Comparison of ENCODE assay signal across 13 cellular contexts in the genomic region with DNA sequence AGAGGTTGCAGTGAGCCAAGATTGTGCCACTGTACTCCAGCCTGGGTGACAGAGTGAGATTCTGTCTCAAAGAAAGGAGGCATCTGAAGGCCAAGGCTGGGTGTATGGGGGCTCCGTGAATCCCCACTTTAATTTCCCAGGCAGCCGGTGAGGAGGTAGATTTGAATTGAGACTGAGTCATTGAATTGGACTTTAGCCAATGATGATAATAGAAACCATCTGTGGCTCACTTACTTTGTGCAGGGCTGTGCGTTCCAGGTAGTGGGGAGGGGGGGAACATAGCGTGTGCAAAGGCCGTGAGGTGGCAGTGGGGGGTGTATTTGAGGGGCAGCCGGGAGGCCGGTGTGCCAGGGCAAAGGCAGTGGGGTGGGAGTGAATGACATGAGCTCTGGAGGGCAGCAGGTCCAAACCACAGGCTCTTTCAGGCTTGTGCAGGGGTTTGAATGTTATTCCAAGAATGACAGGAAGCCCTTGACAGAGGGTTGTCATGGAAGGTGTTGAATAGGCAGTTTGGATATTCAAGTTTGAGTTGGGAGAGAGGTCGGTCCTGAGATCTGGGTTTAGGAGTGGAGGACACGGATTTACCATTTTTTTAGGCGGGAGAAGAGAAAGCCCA. TPM values are rescaled to one million over a fixed set of nuclear protein-coding genes. Genes with fewer than 3 reads are reported as not detected.
DNase-seq lines count a peak whose midpoint lies in the region; FAIRE-seq and TF ChIP-seq lines count a peak whose summit lies in the region.
"Had no signal": no experiment of that assay in that cellular context is flagged by ENCODE, and none has a peak within 500 bp of the region (broad histone marks: within the 10 kb centered on the region; RNA-seq: fewer than 3 reads in every experiment).

No MANE protein-coding gene starts in this region.

- H3K4me3 ChIP-seq in AG04449 (ENCODE audit: low read depth, low read length) (no peak overlapping the region), adipocyte (ENCODE audit: low read length) (no peak overlapping the region), right atrium auricular region (no peak overlapping the region)
- H3K4me3 ChIP-seq: prostate gland had no signal

- H3K4me1 ChIP-seq in adipocyte (ENCODE audit: control insufficient read depth, insufficient read depth, low read length), result peaks cover 7% of the 10 kb centered on the region
- peaks cover 0 to 2% of the 10 kb centered on the region in 2 donors for H3K4me1 ChIP-seq in right atrium auricular region

- CTCF ChIA-PET in AG04449 (lab: Yijun Ruan, JAX), result no interaction called here

- H3K27me3 ChIP-seq in adipocyte (replicated peaks; ENCODE audit: control insufficient read depth, insufficient read depth, low read length) (peaks cover 21% of the 10 kb centered on the region), right atrium auricular region (no peaks in the 10 kb centered on the region)

- no peak overlapping the region for H3K9ac ChIP-seq in adipocyte (ENCODE audit: low read length)

- peak; percentile 7 for DNase-seq in AG04449 (ENCODE audit: low read depth, low spot score)
- DNase-seq in HS-5 (ENCODE audit: low read depth), result peak; percentile 32
- DNase-seq in adipocyte (ENCODE audit: low read depth), result peak; percentile 59
- DNase-seq in inferior parietal cortex (ENCODE audit: extremely low spot score), result peak; percentile 32
- DNase-seq in activated effector memory CD4-positive, alpha-beta T cell treated with Interleukin-2 at 50 U/mL for 16 hours, result no peak
- no peak for DNase-seq in DMS114 treated with DMSO at 0.1 percent for 48 hours (lab: John Stamatoyannopoulos, UW; ENCODE audit: unreplicated experiment)
- no peak for DNase-seq in right atrium auricular region (ENCODE audit: low spot score)
- DNase-seq in GM12891 (ENCODE audit: insufficient read length, low spot score), result no peak
- DNase-seq: CD4-positive, alpha-beta T cell; left cardiac atrium; NCI-H1105 treated with DMSO at 0.1 percent for 48 hours had no signal

- no peak for TF ChIP-seq CTCF in AG04449 (IDR thresholded peaks at IDR 0.05; ENCODE audit: insufficient read depth, low read length, missing control alignments)
- no peak for TF ChIP-seq CTCF in right atrium auricular region (IDR thresholded peaks at IDR 0.05)

- no peaks in the 10 kb centered on the region for H3K9me3 ChIP-seq in adipocyte (ENCODE audit: control insufficient read depth, low read length)
- H3K9me3 ChIP-seq in right atrium auricular region, result no peaks in the 10 kb centered on the region
- H3K9me3 ChIP-seq: prostate gland had no signal

- H3K27ac ChIP-seq in right atrium auricular region, result no peak overlapping the region
- H3K27ac ChIP-seq: epithelial cell of prostate, prostate gland had no signal

- TF ChIP-seq POLR2A in GM12891 (IDR thresholded peaks at IDR 0.05; ENCODE audit: low read depth, low read length), result no peak

- no peaks in the 10 kb centered on the region for H3K36me3 ChIP-seq in adipocyte (ENCODE audit: control insufficient read depth, insufficient read depth, low read length, severe bottlenecking)
- no peaks in the 10 kb centered on the region for H3K36me3 ChIP-seq in right atrium auricular region
- H3K36me3 ChIP-seq: prostate gland had no signal

- FAIRE-seq in GM12891 (lab: Jason Lieb, UNC), result no peak

- POLR2A ChIA-PET in AG04449 (lab: Yijun Ruan, JAX), result no interaction called here

TF ChIP-seq in GM12891, 5 proteins besides CTCF, POLR2A, EP300 and RAD21:
- TF ChIP-seq POU2F2 (IDR thresholded peaks at IDR 0.05; ENCODE audit: low read depth, low read length), result no peak
- TF ChIP-seq POLR2AphosphoS5 (IDR thresholded peaks at IDR 0.05; ENCODE audit: low read depth, low read length), result no peak
- no peak for TF ChIP-seq SPI1 (IDR thresholded peaks at IDR 0.05; ENCODE audit: low read depth, low read length)
- no peak for TF ChIP-seq TAF1 (IDR thresholded peaks at IDR 0.05; ENCODE audit: low read depth, low read length)
- TF ChIP-seq PAX5 (IDR thresholded peaks at IDR 0.05; ENCODE audit: insufficient read depth, low read length, severe bottlenecking), result no peak

RNA-seq across cellular contexts. Expression of a gene that starts 6.1 kb away (rescaled TPM):
- total RNA-seq in right atrium auricular region, result under 1 TPM in 1 of 2 donors, not detected in 1; 0.24 TPM
- 0.05 TPM for polyA plus RNA-seq in GM12891 (2012; ENCODE audit: low read depth, missing spikeins)

RNA-seq across cellular contexts. Expression of a gene that starts 56.5 kb away (rescaled TPM):
- 10 to 100 TPM; 10.5 to 12.1 TPM for total RNA-seq in right atrium auricular region
- 0.21 TPM for polyA plus RNA-seq in GM12891 (2012; ENCODE audit: low read depth, missing spikeins)

Comparison
In these comparisons a context has a peak if more than half of its experiments do, and no peak if none do; other contexts are left out.
1. DNase-seq: peak in AG04449 (single experiment), HS-5 (single experiment), adipocyte (single experiment) and inferior parietal cortex (single experiment); none in activated effector memory CD4-positive, alpha-beta T cell treated with Interleukin-2 at 50 U/mL for 16 hours (single experiment), DMS114 treated with DMSO at 0.1 percent for 48 hours (single experiment), right atrium auricular region (single experiment) and GM12891 (single experiment).